Comparison of ENCODE assay signal across 8 cellular contexts in genomic region chr2:20650880-20651730, GRCh38. TPM values are rescaled to one million over a fixed set of nuclear protein-coding genes. Genes with fewer than 3 reads are reported as not detected.
A peak's percentile ranks its signal among the peaks of the same experiment; 100 is the strongest.
DNase-seq lines count a peak whose midpoint lies in the region; ATAC-seq and TF ChIP-seq lines count a peak whose summit lies in the region.

Gene HS1BP3, minus strand, starts transcription at chr2:20651098. Its CDS starts 35 bp downstream, at chr2:20651063.

- no peaks in the 10 kb centered on the region for H3K9me3 Mint-ChIP-seq in activated CD4-positive, alpha-beta memory T cell treated with anti-CD3 and anti-CD28 coated beads for 36 hours

- H3K27ac Mint-ChIP-seq in activated CD4-positive, alpha-beta memory T cell treated with anti-CD3 and anti-CD28 coated beads for 36 hours: peak within 1 kb of the TSS; percentile 79

- peaks cover 24% of the 10 kb centered on the region for H3K4me1 Mint-ChIP-seq in activated CD4-positive, alpha-beta memory T cell treated with anti-CD3 and anti-CD28 coated beads for 36 hours (ENCODE audit: low read depth)

- peak in 13 of 14 donors; percentile 65 to 91 (median 77) for DNase-seq in C1 segment of cervical spinal cord (lab: John Stamatoyannopoulos, UW)
- peak; percentile 87 for DNase-seq in NCI-H748 (lab: John Stamatoyannopoulos, UW; ENCODE audit: unreplicated experiment)
- DNase-seq in activated CD4-positive, alpha-beta memory T cell treated with anti-CD3 and anti-CD28 coated beads for 36 hours: peak; percentile 89
- peak; percentile 90 for DNase-seq in ecto neural progenitor cell (ENCODE audit: low spot score)
- DNase-seq in lung (ENCODE audit: low spot score): peak; percentile 78
- peak; percentile 73 to 81 (median 79) for DNase-seq in stimulated activated CD4-positive, alpha-beta T cell treated with anti-CD3 and anti-CD28 coated beads, TNF-alpha, amount 100 ng/mL, for 48 hours (ENCODE audit: low read depth in 3 of 3)

- H3K27me3 ChIP-seq in lung (ENCODE audit: control insufficient read depth, insufficient read depth): no peaks in the 10 kb centered on the region

- H3K36me3 Mint-ChIP-seq in activated CD4-positive, alpha-beta memory T cell treated with anti-CD3 and anti-CD28 coated beads for 36 hours: no peaks in the 10 kb centered on the region

- H3K36me3 ChIP-seq in lung (ENCODE audit: control insufficient read depth in 2 of 2, insufficient read depth in 2 of 2, low read length in 2 of 2): no peaks in the 10 kb centered on the region

- peaks cover 3 to 23% of the 10 kb centered on the region in 2 donors for H3K4me1 ChIP-seq in lung (ENCODE audit: control insufficient read depth in 2 of 2, insufficient read depth in 2 of 2, low read length in 2 of 2)

- CTCF ChIA-PET in activated CD4-positive, alpha-beta memory T cell treated with anti-CD3 and anti-CD28 coated beads for 36 hours (lab: Charles Lee): interaction anchor here (0.6 to 3.5 kb wide), 42 partner anchors 9 to 636 kb away, joined by 3 to 58 read pairs (median 4); partner anchors contain the start of genes GDF7, LAPTM4A and RHOB

- no peaks in the 10 kb centered on the region for H3K9me3 ChIP-seq in lung (ENCODE audit: control insufficient read depth in 2 of 2, insufficient read depth in 1 of 2, low read length in 1 of 2)

- peak within 1 kb of the TSS; percentile 88 for H3K4me3 ChIP-seq in lung

- TF ChIP-seq CTCF in lung (IDR thresholded peaks at IDR 0.05; ENCODE audit: control extremely low read depth, extremely low read depth): peak; percentile 88

- H3K27me3 Mint-ChIP-seq in activated CD4-positive, alpha-beta memory T cell treated with anti-CD3 and anti-CD28 coated beads for 36 hours: no peaks in the 10 kb centered on the region

- intact Hi-C loops in activated CD4-positive, alpha-beta memory T cell treated with anti-CD3 and anti-CD28 coated beads for 36 hours (cut with micrococcal nuclease): loop anchor here (1.0 to 2.0 kb wide), 5 partner anchors 172 to 750 kb away; partner anchors contain the start of genes LDAH, RHOB and TTC32

- ATAC-seq in HG03432 (IDR thresholded peaks at IDR 0.05; ENCODE audit: unreplicated experiment): peak; percentile 97
- ATAC-seq in lung (ENCODE audit: insufficient read depth, low FRiP score): peak; percentile 98

- WGBS in lung, 2 donors: 1% methylated on average over 42 to 71 of the region's 71 CpGs

- peak within 1 kb of the TSS; percentile 83 for H3K4me3 Mint-ChIP-seq in activated CD4-positive, alpha-beta memory T cell treated with anti-CD3 and anti-CD28 coated beads for 36 hours

- peak within 1 kb of the TSS; percentile 94 for H3K27ac ChIP-seq in lung (ENCODE audit: low read depth in 1 of 2, low read length in 1 of 2)

- POLR2A ChIA-PET in activated CD4-positive, alpha-beta memory T cell treated with anti-CD3 and anti-CD28 coated beads for 36 hours (lab: Charles Lee): interaction anchor here (1.1 to 4.8 kb wide), 2 partner anchors 9 to 204 kb away, joined by 3 to 35 read pairs; partner anchors contain the start of gene RHOB

- peak; percentile 83 for TF ChIP-seq POLR2A in GM19193 (IDR thresholded peaks at IDR 0.05; ENCODE audit: extremely low read depth, insufficient read depth, insufficient read length)

RNA-seq across cellular contexts. Expression of gene HS1BP3, which starts in this region (rescaled TPM):
- total RNA-seq in activated CD4-positive, alpha-beta memory T cell treated with anti-CD3 and anti-CD28 coated beads for 36 hours: 10 to 100 TPM; 10.1 to 10.4 TPM
- 10 to 100 TPM; 25.4 to 38.1 TPM for total RNA-seq in lung
- polyA plus RNA-seq in lung: 10 to 100 TPM; 28.8 to 41.4 TPM

Comparison
In these comparisons a context has a peak if more than half of its experiments do, and no peak if none do; other contexts are left out.
1. Peak in every context shown above with its lines: DNase-seq, ATAC-seq, H3K4me3 ChIP-seq and H3K27ac ChIP-seq.